In genomic region chrX:40575411-40575810, GRCh38 we compare ENCODE assay signal across 12 cellular contexts. TPM values are rescaled to one million over a fixed set of nuclear protein-coding genes. Genes with fewer than 3 reads are reported as not detected.
DNase-seq lines count a peak whose midpoint lies in the region; ATAC-seq and TF ChIP-seq lines count a peak whose summit lies in the region.
"Not testable (repeated sequence)": the region's sequence is repeated elsewhere in the genome, so short reads cannot be mapped to it uniquely, and the experiment has no call there.
"Had no signal": no experiment of that assay in that cellular context is flagged by ENCODE, and none has a peak within 500 bp of the region (broad histone marks: within the 10 kb centered on the region; RNA-seq: fewer than 3 reads in every experiment).

No MANE protein-coding gene starts in this region.

- WGBS in IMR-90 (ENCODE audit: extremely low coverage in 2 of 2, insufficient read length in 1 of 2), 2 experiments, result 0% methylated on average over 1 of the region's 2 CpGs; no CpG with 5 or more reads in 1 of the 2 experiments

- not testable (repeated sequence) for H3K9me1 ChIP-seq in IMR-90 (ENCODE audit: insufficient read depth, low read length)

- H3K9me3 ChIP-seq in IMR-90 (ENCODE audit: control insufficient read depth, insufficient read depth, low read length); parathyroid adenoma (ENCODE audit: control insufficient read depth, low read length): not testable (repeated sequence)

- not testable (repeated sequence) for H2AK9ac ChIP-seq in IMR-90 (replicated peaks; ENCODE audit: low read depth, low read length, poor library complexity)

- POLR2A ChIA-PET in IMR-90 (lab: Charles Lee; ENCODE audit: unreplicated experiment), result not testable (repeated sequence)

- TF ChIP-seq RAD21 in IMR-90 (IDR thresholded peaks at IDR 0.05; ENCODE audit: low read length), result not testable (repeated sequence)

- DNase-seq in Daoy (ENCODE audit: low read depth) (peak; percentile 11), IMR-90 (peak; percentile 61), NCI-H2227 (lab: John Stamatoyannopoulos, UW; ENCODE audit: unreplicated experiment) (peak; percentile 20), SK-N-DZ (ENCODE audit: low spot score) (peak; percentile 27), cardiac fibroblast (ENCODE audit: low read depth in 2 of 2) (peak; percentile 57 to 63), fibroblast of the conjunctiva (ENCODE audit: low read depth) (peak; percentile 10)

- not testable (repeated sequence) for H4K91ac ChIP-seq in IMR-90 (ENCODE audit: insufficient read depth, low read depth, low read length)

- H3K36me3 ChIP-seq in IMR-90 (ENCODE audit: control insufficient read depth, insufficient read depth, low read length); parathyroid adenoma (ENCODE audit: control insufficient read depth, insufficient read depth, low read length): not testable (repeated sequence)

- not testable (repeated sequence) for BruUV-seq in IMR-90 (replicated peaks; lab: Mats Ljungman, UMichigan)

- not testable (repeated sequence) for H4K8ac ChIP-seq in IMR-90 (ENCODE audit: low read depth in 2 of 2, low read length in 2 of 2)

- not testable (repeated sequence) for H4K20me1 ChIP-seq in IMR-90 (ENCODE audit: insufficient read depth, low read length)

- H3K4me3 ChIP-seq in IMR-90 (ENCODE audit: insufficient read depth, low read depth, low read length); cardiac fibroblast (replicated peaks in 1 of 2; ENCODE audit: low read depth in 2 of 2, low read length in 2 of 2); parathyroid adenoma (ENCODE audit: low read depth, low read length): not testable (repeated sequence)

- intact Hi-C loops in IMR-90 (cut with micrococcal nuclease), result not testable (repeated sequence)

- H4K5ac ChIP-seq in IMR-90 (ENCODE audit: low read depth, low read length), result not testable (repeated sequence)

- H2BK5ac ChIP-seq in IMR-90 (ENCODE audit: low read depth, low read length, poor library complexity, severe bottlenecking), result not testable (repeated sequence)

- CTCF ChIA-PET in IMR-90 (lab: Yijun Ruan, JAX), result not testable (repeated sequence)

- not testable (repeated sequence) for H3K23ac ChIP-seq in IMR-90 (ENCODE audit: low read depth, low read length)

- not testable (repeated sequence) for H2AFZ ChIP-seq in IMR-90 (replicated peaks; ENCODE audit: low read length, poor library complexity); parathyroid adenoma

- H3K27ac ChIP-seq in IMR-90 (ENCODE audit: insufficient read depth, low read length), result not testable (repeated sequence)
- H3K27ac ChIP-seq in parathyroid adenoma, result peak overlapping the region; percentile 99

- H3K79me2 ChIP-seq in parathyroid adenoma, result not testable (repeated sequence)

- not testable (repeated sequence) for H3K4ac ChIP-seq in IMR-90 (ENCODE audit: low read depth, low read length)

- not testable (repeated sequence) for TF ChIP-seq CTCF in IMR-90 (conservative IDR thresholded peaks at IDR 0.05; ENCODE audit: low read depth, low read length); cardiac fibroblast (IDR thresholded peaks at IDR 0.05; ENCODE audit: low read depth, low read length); parathyroid adenoma (IDR thresholded peaks at IDR 0.05)

- H3K9ac ChIP-seq in IMR-90 (ENCODE audit: low read depth, low read length); parathyroid adenoma: not testable (repeated sequence)

- not testable (repeated sequence) for H2AK5ac ChIP-seq in IMR-90 (ENCODE audit: low read depth, low read length)

- H3K4me2 ChIP-seq in IMR-90 (ENCODE audit: low read depth, low read length); parathyroid adenoma (ENCODE audit: low read length): not testable (repeated sequence)

- not testable (repeated sequence) for TF ChIP-seq POLR2A in IMR-90 (IDR thresholded peaks at IDR 0.05; ENCODE audit: low read depth, low read length)

- H3K18ac ChIP-seq in IMR-90 (ENCODE audit: low read depth, low read length), result not testable (repeated sequence)

- in situ Hi-C loops in IMR-90 (cut with MboI; ENCODE audit: low sequenced_read_pairs), result not testable (repeated sequence)

- not testable (repeated sequence) for H3K14ac ChIP-seq in IMR-90 (replicated peaks; ENCODE audit: low read depth, low read length)

- H2BK20ac ChIP-seq in IMR-90 (ENCODE audit: low read depth, low read length), result not testable (repeated sequence)

- not testable (repeated sequence) for H2BK120ac ChIP-seq in IMR-90 (ENCODE audit: low read depth, low read length)

- not testable (repeated sequence) for H3K56ac ChIP-seq in IMR-90 (ENCODE audit: extremely low read depth, insufficient read depth, low read length)

- H3K79me1 ChIP-seq in IMR-90 (ENCODE audit: low read depth in 1 of 2, low read length in 2 of 2), result not testable (repeated sequence)

- dilution Hi-C loops in IMR-90 (cut with HindIII; ENCODE audit: low sequenced_read_pairs, unreplicated experiment), result not testable (repeated sequence)

- not testable (repeated sequence) for H3K27me3 ChIP-seq in IMR-90 (ENCODE audit: control insufficient read depth, insufficient read depth, low read length); parathyroid adenoma (ENCODE audit: control insufficient read depth, insufficient read depth, low read length)

- not testable (repeated sequence) for H3K4me1 ChIP-seq in IMR-90 (ENCODE audit: control insufficient read depth, insufficient read depth, low read length)
- H3K4me1 ChIP-seq in parathyroid adenoma, result peaks cover 31% of the 10 kb centered on the region

- not testable (repeated sequence) for H2BK15ac ChIP-seq in IMR-90 (ENCODE audit: low read depth, low read length)

- not testable (repeated sequence) for ATAC-seq in IMR-90 (ENCODE audit: low read depth)

TF ChIP-seq in IMR-90, 13 proteins besides CTCF, POLR2A, EP300 and RAD21:
- TF ChIP-seq USF2 (IDR thresholded peaks at IDR 0.05; ENCODE audit: low read depth, low read length), result peak; percentile 62
TF ChIP-seq in IMR-90: peak in this region for 1; not testable (repeated sequence) for 12.

RNA-seq across cellular contexts. Expression of gene ATP6AP2, which starts 5.4 kb away (rescaled TPM):
- 54.8 and 57.0 TPM in 2 replicates for total RNA-seq in Daoy (2014; rRNA removed; shearing (Covaris generic))
- 61.4 and 76.2 TPM in 2 replicates for total RNA-seq in IMR-90 (2012; rRNA removed)
- 141 and 175 TPM in 2 replicates for polyA plus RNA-seq in IMR-90 (2012; rRNA removed)
- polyA plus RNA-seq in IMR-90 (2012; cell fraction: cytosol; rRNA removed), result 62.2 and 82.0 TPM in 2 replicates
- 21.9 and 112 TPM in 2 replicates for polyA plus RNA-seq in IMR-90 (2012; cell fraction: nucleus; rRNA removed; ENCODE audit: low replicate concordance)
- 65.8 and 90.3 TPM in 2 replicates for polyA plus RNA-seq in SK-N-DZ (2014; cell fraction: cytosol; rRNA removed)
- polyA plus RNA-seq in SK-N-DZ (2014; cell fraction: nucleus; rRNA removed), result 39.4 and 39.9 TPM in 2 replicates

RNA-seq across cellular contexts. Expression of gene MPC1L, which starts 47.8 kb away (rescaled TPM):
- total RNA-seq in Daoy (2014; rRNA removed; shearing (Covaris generic)), result not detected in 2 replicates
- total RNA-seq in IMR-90 (2012; rRNA removed), result not detected in 2 replicates
- not detected in 2 replicates for polyA plus RNA-seq in IMR-90 (2012; rRNA removed)
- not detected in 2 replicates for polyA plus RNA-seq in IMR-90 (2012; cell fraction: cytosol; rRNA removed)
- polyA plus RNA-seq in IMR-90 (2012; cell fraction: nucleus; rRNA removed; ENCODE audit: low replicate concordance), result not detected in 2 replicates
- polyA plus RNA-seq in SK-N-DZ (2014; cell fraction: cytosol; rRNA removed), result not detected in 2 replicates
- not detected in 2 replicates for polyA plus RNA-seq in SK-N-DZ (2014; cell fraction: nucleus; rRNA removed)
- total RNA-seq: gastroesophageal sphincter, liver, NCI-H460, ovary, subcutaneous adipose tissue had no signal
- polyA plus RNA-seq: liver, ovary had no signal

Comparison
In these comparisons a context has a peak if more than half of its experiments do, and no peak if none do; other contexts are left out.
1. DNase-seq: peak in every context shown above with its lines; median percentile 61 in IMR-90; 60 in cardiac fibroblast; 27 in SK-N-DZ; 20 in NCI-H2227; 11 in Daoy; 10 in fibroblast of the conjunctiva.